Comparison of ENCODE assay signal across 8 cellular contexts in the genomic region with DNA sequence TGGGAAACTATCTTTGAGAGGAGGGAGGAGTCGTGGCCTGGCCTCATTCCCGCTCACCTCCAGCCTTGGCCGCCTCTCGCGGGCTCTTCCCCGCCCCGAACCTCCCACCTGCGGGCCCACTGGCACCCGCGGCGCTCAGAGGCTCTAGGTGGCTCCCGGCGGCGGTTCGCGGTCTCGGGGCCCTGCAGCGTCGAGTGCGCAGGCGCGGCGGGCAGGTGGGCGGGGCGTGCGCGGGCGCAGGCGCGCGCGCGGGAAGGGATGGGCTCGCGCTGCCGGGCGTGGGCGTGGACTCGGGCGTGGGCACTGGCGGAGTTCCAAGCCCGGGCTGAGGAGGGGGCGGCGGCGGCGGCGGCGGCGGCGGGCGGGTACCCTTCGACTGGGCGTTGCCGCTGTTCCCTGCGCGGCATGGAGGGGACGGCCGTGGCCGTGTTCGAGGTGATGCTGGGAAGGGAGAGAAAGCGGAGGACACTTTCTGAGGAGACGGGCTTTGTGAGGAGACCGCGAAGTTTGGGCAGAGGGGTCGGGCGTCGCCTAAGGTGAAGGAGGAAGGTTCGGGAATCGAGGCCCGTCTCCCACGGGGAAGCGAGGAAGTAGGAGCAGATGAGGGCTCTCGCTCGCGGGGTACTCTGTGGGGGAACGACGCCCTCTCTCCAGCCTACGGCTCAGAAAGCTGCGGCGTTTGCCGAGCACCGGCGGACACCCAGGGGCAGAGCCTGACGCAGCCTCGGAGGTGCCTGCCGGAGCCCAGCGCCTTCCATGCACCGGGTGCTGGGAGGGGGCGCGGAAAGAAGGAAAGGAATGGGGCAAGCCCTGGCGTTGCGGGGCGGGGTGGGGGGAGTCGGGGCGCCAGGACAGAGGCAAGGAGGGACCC. TPM values are rescaled to one million over a fixed set of nuclear protein-coding genes. Genes with fewer than 3 reads are reported as not detected.
A peak's percentile ranks its signal among the peaks of the same experiment; 100 is the strongest.
DNase-seq lines count a peak whose midpoint lies in the region; ATAC-seq and TF ChIP-seq lines count a peak whose summit lies in the region.

No MANE protein-coding gene starts in this region.

- ATAC-seq in GM21529 (IDR thresholded peaks at IDR 0.05; ENCODE audit: unreplicated experiment): peak; percentile 59

- no peaks in the 10 kb centered on the region for H3K36me3 ChIP-seq in PC-9 (ENCODE audit: low read depth)
- H3K36me3 ChIP-seq in esophagus muscularis mucosa: no peaks in the 10 kb centered on the region

- peak overlapping the region; percentile 79 for H3K27ac ChIP-seq in PC-9
- H3K27ac ChIP-seq in esophagus muscularis mucosa (replicated peaks in 1 of 4): peak overlapping the region; percentile 81 to 85 (median 82)

- H4K20me1 ChIP-seq in PC-9 (ENCODE audit: insufficient read depth): no peaks in the 10 kb centered on the region

- TF ChIP-seq POLR2A in esophagus muscularis mucosa (IDR thresholded peaks at IDR 0.05; ENCODE audit: low read depth): no peak

- TF ChIP-seq EP300 in esophagus muscularis mucosa (IDR thresholded peaks at IDR 0.05): no peak

- H3K27me3 ChIP-seq in PC-9 (ENCODE audit: insufficient read depth, low read depth) (no peaks in the 10 kb centered on the region), esophagus muscularis mucosa (no peaks in the 10 kb centered on the region)

- BruUV-seq in PC-9 (replicated peaks; lab: Mats Ljungman, UMichigan): no TSS peak

- no peak for TF ChIP-seq CTCF in PC-9 (conservative IDR thresholded peaks at IDR 0.05)
- TF ChIP-seq CTCF in esophagus muscularis mucosa (IDR thresholded peaks at IDR 0.05): peak in 1 of 3 experiments; percentile 40

- intact Hi-C loops in PC-9 (cut with micrococcal nuclease; ENCODE audit: unreplicated experiment): loop anchor here (1.0 to 5.0 kb wide), 3 partner anchors 24 to 50 kb away; no protein-coding TSS in a partner anchor
- intact Hi-C loops in esophagus muscularis mucosa (cut with DNase I): no loop called here

- peak; percentile 35 for DNase-seq in DMS114 treated with DMSO at 0.1 percent for 48 hours (lab: John Stamatoyannopoulos, UW; ENCODE audit: unreplicated experiment)
- DNase-seq in Jurkat, Clone E6-1 (ENCODE audit: low read depth, low spot score): peak; percentile 55
- peak; percentile 74 to 93 for DNase-seq in PC-9
- peak; percentile 88 to 91 for DNase-seq in activated T-cell treated with anti-CD3 and anti-CD28 coated beads, Interleukin-2, amount 50 U/mL, for 48 hours
- DNase-seq in esophagus muscularis mucosa (ENCODE audit: extremely low spot score): peak; percentile 93
- peak; percentile 81 for DNase-seq in myocyte (ENCODE audit: low read depth)
- DNase-seq in stimulated activated CD8-positive, alpha-beta memory T cell treated with anti-CD3 and anti-CD28 coated beads, Interleukin-7, amount 100 ng/mL, for 48 hours (ENCODE audit: extremely low read depth in 1 of 2, low read depth in 1 of 2): peak; percentile 72 to 82

- H3K9me3 ChIP-seq in PC-9 (ENCODE audit: insufficient read depth, low read depth) (no peaks in the 10 kb centered on the region), esophagus muscularis mucosa (no peaks in the 10 kb centered on the region)

- peaks cover 41% of the 10 kb centered on the region for H3K4me1 ChIP-seq in PC-9 (replicated peaks; ENCODE audit: insufficient read depth)
- H3K4me1 ChIP-seq in esophagus muscularis mucosa: peaks cover 10 to 20% (median 19%) of the 10 kb centered on the region in 4 donors

- CTCF ChIA-PET in PC-9 (lab: Charles Lee): no interaction called here

- H3K9me2 ChIP-seq in PC-9 (ENCODE audit: insufficient read depth): no peaks in the 10 kb centered on the region

- POLR2A ChIA-PET in PC-9 (lab: Charles Lee; ENCODE audit: unreplicated experiment): no interaction called here

- H3K4me2 ChIP-seq in PC-9: peak overlapping the region; percentile 94

- WGBS in esophagus muscularis mucosa: 0% methylated on average over 10 of the region's 95 CpGs

- H2AFZ ChIP-seq in PC-9: peak overlapping the region; percentile 100

- H3F3A ChIP-seq in PC-9 (ENCODE audit: insufficient read depth, low read depth): peaks cover 33% of the 10 kb centered on the region; the same call in 1 of the 2 replicates

- H3K79me2 ChIP-seq in PC-9 (ENCODE audit: low read depth): peaks cover 28% of the 10 kb centered on the region

- peak overlapping the region; percentile 92 for H3K4me3 ChIP-seq in Jurkat, Clone E6-1 (ENCODE audit: low read length)
- H3K4me3 ChIP-seq in PC-9: peak overlapping the region; percentile 99
- H3K4me3 ChIP-seq in esophagus muscularis mucosa: peak overlapping the region; percentile 86 to 98 (median 96)

RNA-seq across cellular contexts. Expression of gene SPTBN2, which starts 15.7 kb away (rescaled TPM):
- 22.1 TPM for polyA plus RNA-seq in Jurkat, Clone E6-1 (2012; ENCODE audit: insufficient read depth, insufficient read length)
- total RNA-seq in PC-9 (2021): 51.0 and 66.8 TPM in 2 replicates
- total RNA-seq in esophagus muscularis mucosa: 10 to 100 TPM in 2 of 4 donors, 1 to 10 TPM in 2; 3.3 to 12.5 (median 10.0) TPM
- total RNA-seq in myocyte: 0.78 and 1.1 TPM in 2 replicates
- 3.5 TPM for polyA plus RNA-seq in myocyte (2012)

Comparison
In these comparisons a context has a peak if more than half of its experiments do, and no peak if none do; other contexts are left out.
1. Peak in every context shown above with its lines: DNase-seq, ATAC-seq, H3K4me3 ChIP-seq and H3K27ac ChIP-seq.
2. DNase-seq: peak in every context shown above with its lines; median percentile 93 in esophagus muscularis mucosa; 90 in activated T-cell treated with anti-CD3 and anti-CD28 coated beads, Interleukin-2, amount 50 U/mL, for 48 hours; 84 in PC-9; 81 in myocyte; 77 in stimulated activated CD8-positive, alpha-beta memory T cell treated with anti-CD3 and anti-CD28 coated beads, Interleukin-7, amount 100 ng/mL, for 48 hours; 55 in Jurkat, Clone E6-1; 35 in DMS114 treated with DMSO at 0.1 percent for 48 hours.